ENCODE assay signal across 33 cellular contexts in genomic region chr11:80617156-80617555, GRCh38.
"Had no signal": no experiment of that assay in that cellular context is flagged by ENCODE, and none has a peak within 500 bp of the region (broad histone marks: within the 10 kb centered on the region; RNA-seq: fewer than 3 reads in every experiment).

No MANE protein-coding gene starts in this region.

- H3K9me3 ChIP-seq: adrenal gland, ascending aorta, body of pancreas, breast epithelium had no signal

- H3K27ac ChIP-seq: adrenal gland, ascending aorta, body of pancreas, brain microvascular endothelial cell, breast epithelium had no signal

- FAIRE-seq: astrocyte, bronchial epithelial cell, colon had no signal

- ATAC-seq: activated naive CD4-positive, alpha-beta T cell treated with anti-CD3 and anti-CD28 coated beads, Interleukin-2, amount 50 U/mL, for 72 hours; activated naive CD8-positive, alpha-beta T cell treated with anti-CD3 and anti-CD28 coated beads, Interleukin-2, amount 50 U/mL, for 24 hours; activated T-cell treated with anti-CD3 and anti-CD28 coated beads, Interleukin-2, amount 50 U/mL, for 4 hours; activated T-cell treated with anti-CD3 and anti-CD28 coated beads, Interleukin-2, amount 50 U/mL, for 72 hours; activated T-helper 17 cell treated with anti-CD3 and anti-CD28 coated beads, Interleukin-2, amount 50 U/mL, for 72 hours; body of pancreas had no signal

- H3K27me3 ChIP-seq: adrenal gland, ascending aorta, body of pancreas, brain microvascular endothelial cell, breast epithelium, cardiac muscle cell had no signal

- H3K4me1 ChIP-seq: adrenal gland, ascending aorta, body of pancreas, breast epithelium had no signal

- H3K36me3 ChIP-seq: adrenal gland, ascending aorta, brain microvascular endothelial cell, breast epithelium, cardiac muscle cell had no signal

- DNase-seq: activated effector memory CD4-positive, alpha-beta T cell treated with anti-CD3 and anti-CD28 coated beads, Interleukin-2, amount 50 U/mL, for 16 hours; activated effector memory CD4-positive, alpha-beta T cell treated with Interleukin-2 at 50 U/mL for 16 hours; activated gamma-delta T cell; activated gamma-delta T cell treated with Interleukin-2 at 50 U/mL for 16 hours; activated naive CD4-positive, alpha-beta T cell; activated naive CD4-positive, alpha-beta T cell treated with anti-CD3 and anti-CD28 coated beads for 36 hours; activated naive CD4-positive, alpha-beta T cell treated with anti-CD3 and anti-CD28 coated beads, Interleukin-2, amount 10 ng/mL, durations not matched to agents 7 days and 5 days; activated naive CD4-positive, alpha-beta T cell treated with anti-CD3 and anti-CD28 coated beads, Interleukin-2, amount 50 U/mL, for 16 hours; activated naive CD4-positive, alpha-beta T cell treated with Interleukin-2 at 50 U/mL for 16 hours; activated naive CD8-positive, alpha-beta T cell treated with anti-CD3 and anti-CD28 coated beads for 36 hours; activated naive CD8-positive, alpha-beta T cell treated with anti-CD3 and anti-CD28 coated beads, Interleukin-2, amount 10 ng/mL, durations not matched to agents 7 days and 5 days; activated naive CD8-positive, alpha-beta T cell treated with anti-CD3 and anti-CD28 coated beads, Interleukin-2, amount 50 U/mL, for 24 hours; activated T-cell treated with anti-CD3 and anti-CD28 coated beads, Interleukin-2, amount 50 U/mL, for 4 hours; activated T-cell treated with anti-CD3 and anti-CD28 coated beads, Interleukin-2, amount 50 U/mL, for 48 hours; activated T-cell treated with anti-CD3 and anti-CD28 coated beads, Interleukin-2, amount 50 U/mL, for 72 hours; adrenal gland; amniotic stem cell; amygdala; anterior cingulate cortex; aorta; body of pancreas; brain microvascular endothelial cell; caudate nucleus; central memory CD4-positive, alpha-beta T cell; cerebellar nuclear complex had no signal

- H3K4me3 ChIP-seq: adrenal gland, ascending aorta, body of pancreas, breast epithelium, cardiac muscle cell had no signal
